In genomic region chrX:49812177-49812576, GRCh38 we compare ENCODE assay signal across 1 cellular context.
A peak's percentile ranks its signal among the peaks of the same experiment; 100 is the strongest.
TF ChIP-seq lines count a peak whose summit lies in the region.

No MANE protein-coding gene starts in this region.

TF ChIP-seq in HepG2, 621 proteins besides CTCF, POLR2A, EP300 and RAD21 (continued from another document and continues in another):
- TF ChIP-seq SYNCRIP (IDR thresholded peaks at IDR 0.05; ENCODE audit: insufficient read depth, low read depth, low read length) (no peak), RFX5 (IDR thresholded peaks at IDR 0.05; ENCODE audit: low read depth, low read length) (no peak), ZEB1 (IDR thresholded peaks at IDR 0.05; ENCODE audit: insufficient replicate concordance, low read depth) (no peak), NFKBIZ (CRISPR knock-in tag; IDR thresholded peaks at IDR 0.05) (no peak), XBP1 (CRISPR knock-in tag; IDR thresholded peaks at IDR 0.05) (no peak), CENPX (CRISPR knock-in tag; IDR thresholded peaks at IDR 0.05) (no peak), ARNT (IDR thresholded peaks at IDR 0.05) (no peak), ZFP91 (CRISPR knock-in tag; IDR thresholded peaks at IDR 0.05; ENCODE audit: borderline replicate concordance) (no peak), ZNF556 (CRISPR knock-in tag; IDR thresholded peaks at IDR 0.05; ENCODE audit: borderline replicate concordance) (no peak), SIX4 (CRISPR knock-in tag; IDR thresholded peaks at IDR 0.05) (no peak), ZKSCAN1 (IDR thresholded peaks at IDR 0.05; ENCODE audit: low read length) (no peak), ZNF256 (CRISPR knock-in tag; conservative IDR thresholded peaks at IDR 0.05) (no peak), CBFB (CRISPR knock-in tag; IDR thresholded peaks at IDR 0.05) (0 out of 2 replicates have a peak, but pooled peaks have one; percentile 44), ZC3H4 (CRISPR knock-in tag; IDR thresholded peaks at IDR 0.05; ENCODE audit: borderline replicate concordance) (no peak), ZNF431 (CRISPR knock-in tag; IDR thresholded peaks at IDR 0.05; ENCODE audit: borderline replicate concordance, low read depth) (no peak), JUND (CRISPR knock-in tag; IDR thresholded peaks at IDR 0.05) (no peak), SOX5 (CRISPR knock-in tag; IDR thresholded peaks at IDR 0.05; ENCODE audit: borderline replicate concordance) (peak; percentile 75; the same call in 1 of the 2 replicates), CHD2 (IDR thresholded peaks at IDR 0.05; ENCODE audit: low read depth, low read length) (no peak), KLF11 (CRISPR knock-in tag; IDR thresholded peaks at IDR 0.05) (no peak), KIAA2018 (CRISPR knock-in tag; IDR thresholded peaks at IDR 0.05; ENCODE audit: borderline replicate concordance) (no peak), ZNF557 (CRISPR knock-in tag; IDR thresholded peaks at IDR 0.05) (no peak), ATRX (CRISPR knock-in tag; IDR thresholded peaks at IDR 0.05; ENCODE audit: borderline replicate concordance) (no peak), ZSCAN31 (CRISPR knock-in tag; IDR thresholded peaks at IDR 0.05; ENCODE audit: low read depth) (no peak), ZNF3 (CRISPR knock-in tag; IDR thresholded peaks at IDR 0.05) (no peak), NFYB (CRISPR knock-in tag; IDR thresholded peaks at IDR 0.05) (no peak), ONECUT2 (CRISPR knock-in tag; IDR thresholded peaks at IDR 0.05) (no peak), ZBTB34 (CRISPR knock-in tag; IDR thresholded peaks at IDR 0.05) (no peak), RXRA (CRISPR knock-in tag; IDR thresholded peaks at IDR 0.05) (no peak; the same call in 1 of the 2 replicates), POLR2G (IDR thresholded peaks at IDR 0.05; ENCODE audit: low read depth, low read length) (no peak), GLMP (CRISPR knock-in tag; IDR thresholded peaks at IDR 0.05; ENCODE audit: borderline replicate concordance) (no peak), ASH2L (IDR thresholded peaks at IDR 0.05; ENCODE audit: insufficient read length, low read depth, low read length) (peak; percentile 43), MIER3 (CRISPR knock-in tag; IDR thresholded peaks at IDR 0.05; ENCODE audit: borderline replicate concordance) (no peak), ZNF850 (CRISPR knock-in tag; conservative IDR thresholded peaks at IDR 0.05) (no peak), ZFY (CRISPR knock-in tag; IDR thresholded peaks at IDR 0.05) (no peak), CENPBD1 (CRISPR knock-in tag; IDR thresholded peaks at IDR 0.05; ENCODE audit: borderline replicate concordance, low read depth) (no peak), HNF4A (CRISPR knock-in tag; IDR thresholded peaks at IDR 0.05) (peak; percentile 84), MXD3 (CRISPR knock-in tag; IDR thresholded peaks at IDR 0.05) (no peak), ETV5 (CRISPR knock-in tag; IDR thresholded peaks at IDR 0.05; ENCODE audit: borderline replicate concordance) (no peak; the same call in 1 of the 2 replicates)
- TF ChIP-seq, protein P1, sequence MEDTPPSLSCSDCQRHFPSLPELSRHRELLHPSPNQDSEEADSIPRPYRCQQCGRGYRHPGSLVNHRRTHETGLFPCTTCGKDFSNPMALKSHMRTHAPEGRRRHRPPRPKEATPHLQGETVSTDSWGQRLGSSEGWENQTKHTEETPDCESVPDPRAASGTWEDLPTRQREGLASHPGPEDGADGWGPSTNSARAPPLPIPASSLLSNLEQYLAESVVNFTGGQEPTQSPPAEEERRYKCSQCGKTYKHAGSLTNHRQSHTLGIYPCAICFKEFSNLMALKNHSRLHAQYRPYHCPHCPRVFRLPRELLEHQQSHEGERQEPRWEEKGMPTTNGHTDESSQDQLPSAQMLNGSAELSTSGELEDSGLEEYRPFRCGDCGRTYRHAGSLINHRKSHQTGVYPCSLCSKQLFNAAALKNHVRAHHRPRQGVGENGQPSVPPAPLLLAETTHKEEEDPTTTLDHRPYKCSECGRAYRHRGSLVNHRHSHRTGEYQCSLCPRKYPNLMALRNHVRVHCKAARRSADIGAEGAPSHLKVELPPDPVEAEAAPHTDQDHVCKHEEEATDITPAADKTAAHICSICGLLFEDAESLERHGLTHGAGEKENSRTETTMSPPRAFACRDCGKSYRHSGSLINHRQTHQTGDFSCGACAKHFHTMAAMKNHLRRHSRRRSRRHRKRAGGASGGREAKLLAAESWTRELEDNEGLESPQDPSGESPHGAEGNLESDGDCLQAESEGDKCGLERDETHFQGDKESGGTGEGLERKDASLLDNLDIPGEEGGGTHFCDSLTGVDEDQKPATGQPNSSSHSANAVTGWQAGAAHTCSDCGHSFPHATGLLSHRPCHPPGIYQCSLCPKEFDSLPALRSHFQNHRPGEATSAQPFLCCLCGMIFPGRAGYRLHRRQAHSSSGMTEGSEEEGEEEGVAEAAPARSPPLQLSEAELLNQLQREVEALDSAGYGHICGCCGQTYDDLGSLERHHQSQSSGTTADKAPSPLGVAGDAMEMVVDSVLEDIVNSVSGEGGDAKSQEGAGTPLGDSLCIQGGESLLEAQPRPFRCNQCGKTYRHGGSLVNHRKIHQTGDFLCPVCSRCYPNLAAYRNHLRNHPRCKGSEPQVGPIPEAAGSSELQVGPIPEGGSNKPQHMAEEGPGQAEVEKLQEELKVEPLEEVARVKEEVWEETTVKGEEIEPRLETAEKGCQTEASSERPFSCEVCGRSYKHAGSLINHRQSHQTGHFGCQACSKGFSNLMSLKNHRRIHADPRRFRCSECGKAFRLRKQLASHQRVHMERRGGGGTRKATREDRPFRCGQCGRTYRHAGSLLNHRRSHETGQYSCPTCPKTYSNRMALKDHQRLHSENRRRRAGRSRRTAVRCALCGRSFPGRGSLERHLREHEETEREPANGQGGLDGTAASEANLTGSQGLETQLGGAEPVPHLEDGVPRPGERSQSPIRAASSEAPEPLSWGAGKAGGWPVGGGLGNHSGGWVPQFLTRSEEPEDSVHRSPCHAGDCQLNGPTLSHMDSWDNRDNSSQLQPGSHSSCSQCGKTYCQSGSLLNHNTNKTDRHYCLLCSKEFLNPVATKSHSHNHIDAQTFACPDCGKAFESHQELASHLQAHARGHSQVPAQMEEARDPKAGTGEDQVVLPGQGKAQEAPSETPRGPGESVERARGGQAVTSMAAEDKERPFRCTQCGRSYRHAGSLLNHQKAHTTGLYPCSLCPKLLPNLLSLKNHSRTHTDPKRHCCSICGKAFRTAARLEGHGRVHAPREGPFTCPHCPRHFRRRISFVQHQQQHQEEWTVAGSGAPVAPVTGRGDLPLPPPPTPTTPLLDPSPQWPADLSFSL (CRISPR knock-in tag; IDR thresholded peaks at IDR 0.05), result no peak
- TF ChIP-seq, protein P2, sequence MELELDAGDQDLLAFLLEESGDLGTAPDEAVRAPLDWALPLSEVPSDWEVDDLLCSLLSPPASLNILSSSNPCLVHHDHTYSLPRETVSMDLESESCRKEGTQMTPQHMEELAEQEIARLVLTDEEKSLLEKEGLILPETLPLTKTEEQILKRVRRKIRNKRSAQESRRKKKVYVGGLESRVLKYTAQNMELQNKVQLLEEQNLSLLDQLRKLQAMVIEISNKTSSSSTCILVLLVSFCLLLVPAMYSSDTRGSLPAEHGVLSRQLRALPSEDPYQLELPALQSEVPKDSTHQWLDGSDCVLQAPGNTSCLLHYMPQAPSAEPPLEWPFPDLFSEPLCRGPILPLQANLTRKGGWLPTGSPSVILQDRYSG (CRISPR knock-in tag; IDR thresholded peaks at IDR 0.05), result no peak
- TF ChIP-seq, protein P3, sequence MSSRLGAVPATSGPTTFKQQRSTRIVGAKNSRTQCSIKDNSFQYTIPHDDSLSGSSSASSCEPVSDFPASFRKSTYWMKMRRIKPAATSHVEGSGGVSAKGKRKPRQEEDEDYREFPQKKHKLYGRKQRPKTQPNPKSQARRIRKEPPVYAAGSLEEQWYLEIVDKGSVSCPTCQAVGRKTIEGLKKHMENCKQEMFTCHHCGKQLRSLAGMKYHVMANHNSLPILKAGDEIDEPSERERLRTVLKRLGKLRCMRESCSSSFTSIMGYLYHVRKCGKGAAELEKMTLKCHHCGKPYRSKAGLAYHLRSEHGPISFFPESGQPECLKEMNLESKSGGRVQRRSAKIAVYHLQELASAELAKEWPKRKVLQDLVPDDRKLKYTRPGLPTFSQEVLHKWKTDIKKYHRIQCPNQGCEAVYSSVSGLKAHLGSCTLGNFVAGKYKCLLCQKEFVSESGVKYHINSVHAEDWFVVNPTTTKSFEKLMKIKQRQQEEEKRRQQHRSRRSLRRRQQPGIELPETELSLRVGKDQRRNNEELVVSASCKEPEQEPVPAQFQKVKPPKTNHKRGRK (CRISPR knock-in tag; IDR thresholded peaks at IDR 0.05), result no peak
